In the genomic region with DNA sequence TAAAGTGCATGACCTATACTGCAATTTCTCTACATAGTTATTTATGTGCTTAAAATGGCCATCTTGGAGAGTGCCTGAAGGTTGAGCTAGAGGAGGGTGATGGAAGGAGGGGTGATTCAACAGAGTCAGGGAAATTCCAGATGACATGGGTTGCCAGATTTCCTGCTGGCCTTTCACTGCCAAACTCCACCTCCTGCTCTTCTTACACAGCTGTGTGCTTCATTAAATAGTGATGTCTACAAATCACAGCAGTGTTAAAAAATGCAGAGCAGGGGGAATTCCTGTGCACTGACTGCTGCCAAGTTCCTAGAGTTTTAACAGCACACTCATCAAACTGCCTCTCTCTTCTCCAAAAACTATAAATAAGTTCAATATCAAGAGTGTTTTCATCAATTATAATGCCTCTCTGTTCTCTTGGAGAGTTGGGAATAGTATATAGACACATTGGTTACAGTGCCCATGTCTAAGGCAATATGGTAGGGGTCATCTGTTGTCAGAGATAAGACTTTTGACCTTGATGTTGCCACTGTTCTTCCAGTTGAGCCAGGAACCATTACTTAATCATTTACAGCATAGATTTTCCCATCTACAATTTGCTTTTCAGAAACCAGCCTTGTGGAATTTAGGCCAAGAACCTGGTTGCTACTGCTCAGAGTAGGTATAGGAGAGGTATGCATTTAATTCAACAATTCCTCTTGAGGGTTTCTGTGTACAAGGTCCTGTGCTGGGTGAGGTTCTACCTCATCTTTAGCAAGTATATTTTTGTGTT, we compare ENCODE assay signal across 8 cellular contexts.
DNase-seq lines count a peak whose midpoint lies in the region; ATAC-seq and TF ChIP-seq lines count a peak whose summit lies in the region.

No MANE protein-coding gene starts in this region.

- H3K27me3 Mint-ChIP-seq in activated T-cell treated with anti-CD3 and anti-CD28 coated beads, Interleukin-2, amount 50 U/mL, for 72 hours (ENCODE audit: low read depth), result peaks cover 5% of the 10 kb centered on the region

- no peak overlapping the region for H3K4me3 ChIP-seq in smooth muscle cell

- peaks cover 23% of the 10 kb centered on the region for H3K4me1 Mint-ChIP-seq in activated T-cell treated with anti-CD3 and anti-CD28 coated beads, Interleukin-2, amount 50 U/mL, for 72 hours (ENCODE audit: low read depth)

- no peak overlapping the region for H3K4me3 Mint-ChIP-seq in activated T-cell treated with anti-CD3 and anti-CD28 coated beads, Interleukin-2, amount 50 U/mL, for 72 hours

- ATAC-seq in activated T-cell treated with anti-CD3 and anti-CD28 coated beads, Interleukin-2, amount 50 U/mL, for 72 hours (replicated peaks in 1 of 2), result peak; percentile 58 to 76
- ATAC-seq in GM21576 (IDR thresholded peaks at IDR 0.05; ENCODE audit: unreplicated experiment), result no peak
- no peak for ATAC-seq in HG03469 (IDR thresholded peaks at IDR 0.05; ENCODE audit: unreplicated experiment)

- H3K4me2 ChIP-seq in smooth muscle cell, result peak overlapping the region; percentile 16

- H2AFZ ChIP-seq in smooth muscle cell (ENCODE audit: low read depth), result no peak overlapping the region

- peak overlapping the region; percentile 93 for H3K27ac ChIP-seq in smooth muscle cell (ENCODE audit: low read depth)

- DNase-seq in activated T-cell treated with anti-CD3 and anti-CD28 coated beads, Interleukin-2, amount 50 U/mL, for 72 hours, result no peak
- DNase-seq in activated T-cell treated with anti-CD3 and anti-CD28 coated beads for 4 hours, result no peak
- peak; percentile 47 for DNase-seq in NCI-H2171 treated with DMSO at 0.1 percent for 48 hours (lab: John Stamatoyannopoulos, UW)
- DNase-seq in fibroblast of peridontal ligament (ENCODE audit: extremely low read depth), result peak; percentile 99
- DNase-seq in smooth muscle cell (lab: John Stamatoyannopoulos, UW; ENCODE audit: unreplicated experiment), result no peak
- no peak for DNase-seq in SW480 (ENCODE audit: low spot score)

- H3F3A ChIP-seq in smooth muscle cell (ENCODE audit: low read depth), result peaks cover 11% of the 10 kb centered on the region

- no peaks in the 10 kb centered on the region for H3K27me3 ChIP-seq in smooth muscle cell (ENCODE audit: low read depth)

- TF ChIP-seq CTCF in smooth muscle cell (IDR thresholded peaks at IDR 0.05; ENCODE audit: borderline replicate concordance, insufficient read depth, poor library complexity, severe bottlenecking), result no peak

- H3K9ac ChIP-seq in smooth muscle cell (ENCODE audit: low read depth), result peak overlapping the region; percentile 69

- H3K36me3 ChIP-seq in smooth muscle cell (ENCODE audit: low read depth), result no peaks in the 10 kb centered on the region

- no peak overlapping the region for H3K27ac Mint-ChIP-seq in activated T-cell treated with anti-CD3 and anti-CD28 coated beads, Interleukin-2, amount 50 U/mL, for 72 hours

- peaks cover 0 to 2% of the 10 kb centered on the region in 2 donors for H3K9me3 Mint-ChIP-seq in activated T-cell treated with anti-CD3 and anti-CD28 coated beads, Interleukin-2, amount 50 U/mL, for 72 hours

- H3K4me1 ChIP-seq in smooth muscle cell (ENCODE audit: low read depth), result peaks cover 10% of the 10 kb centered on the region

- no peaks in the 10 kb centered on the region for H3K79me2 ChIP-seq in smooth muscle cell (ENCODE audit: low read depth)

- H4K20me1 ChIP-seq in smooth muscle cell (ENCODE audit: low read depth), result no peaks in the 10 kb centered on the region

- H3K36me3 Mint-ChIP-seq in activated T-cell treated with anti-CD3 and anti-CD28 coated beads, Interleukin-2, amount 50 U/mL, for 72 hours (ENCODE audit: insufficient read depth in 2 of 2), result no peaks in the 10 kb centered on the region

- H3K9me3 ChIP-seq in smooth muscle cell (replicated peaks; ENCODE audit: low read depth), result no peaks in the 10 kb centered on the region

Comparison
In these comparisons a context has a peak if more than half of its experiments do, and no peak if none do; other contexts are left out.
1. ATAC-seq: peak in activated T-cell treated with anti-CD3 and anti-CD28 coated beads, Interleukin-2, amount 50 U/mL, for 72 hours (2 of 2); none in GM21576 (single experiment) and HG03469 (single experiment).
2. DNase-seq: peak in NCI-H2171 treated with DMSO at 0.1 percent for 48 hours (single experiment) and fibroblast of peridontal ligament (single experiment); none in activated T-cell treated with anti-CD3 and anti-CD28 coated beads, Interleukin-2, amount 50 U/mL, for 72 hours (0 of 2), activated T-cell treated with anti-CD3 and anti-CD28 coated beads for 4 hours (single experiment), smooth muscle cell (single experiment) and SW480 (single experiment).